Comparison of ENCODE assay signal across 16 cellular contexts in genomic region chr6:44230034-44230675, GRCh38. TPM values are rescaled to one million over a fixed set of nuclear protein-coding genes. Genes with fewer than 3 reads are reported as not detected.
"Had no signal": no experiment of that assay in that cellular context is flagged by ENCODE, and none has a peak within 500 bp of the region (broad histone marks: within the 10 kb centered on the region; RNA-seq: fewer than 3 reads in every experiment).

No MANE protein-coding gene starts in this region.

- H3K27me3 Mint-ChIP-seq: activated T-helper 17 cell treated with anti-CD3 and anti-CD28 coated beads, Interleukin-2, amount 50 U/mL, for 72 hours had no signal

- H3K9me3 ChIP-seq: left lung, neutrophil, stomach, tibial nerve had no signal

- H3K27me3 ChIP-seq: left lung, neutrophil, stomach, tibial nerve had no signal

- H3K27ac Mint-ChIP-seq: activated naive CD4-positive, alpha-beta T cell treated with anti-CD3 and anti-CD28 coated beads for 36 hours; activated T-helper 17 cell treated with anti-CD3 and anti-CD28 coated beads, Interleukin-2, amount 50 U/mL, for 72 hours had no signal

- H3K9me3 Mint-ChIP-seq: activated naive CD4-positive, alpha-beta T cell treated with anti-CD3 and anti-CD28 coated beads for 36 hours; activated T-helper 17 cell treated with anti-CD3 and anti-CD28 coated beads, Interleukin-2, amount 50 U/mL, for 72 hours; WTC11 had no signal

- ATAC-seq: activated T-helper 17 cell treated with anti-CD3 and anti-CD28 coated beads, Interleukin-2, amount 50 U/mL, for 72 hours; esophagus mucosa; left lung; SK-N-SH treated with all-trans-retinoic acid at 6 μM for 48 hours; WTC11 had no signal

- H3K4me1 Mint-ChIP-seq: activated T-helper 17 cell treated with anti-CD3 and anti-CD28 coated beads, Interleukin-2, amount 50 U/mL, for 72 hours had no signal

- H3K36me3 ChIP-seq: neutrophil had no signal

- H3K4me3 ChIP-seq: left lung, stomach, tibial nerve had no signal

- H3K4me3 Mint-ChIP-seq: activated naive CD4-positive, alpha-beta T cell treated with anti-CD3 and anti-CD28 coated beads for 36 hours; activated T-helper 17 cell treated with anti-CD3 and anti-CD28 coated beads, Interleukin-2, amount 50 U/mL, for 72 hours; WTC11 had no signal

- DNase-seq: activated CD4-positive, alpha-beta T cell treated with anti-CD3 and anti-CD28 coated beads for 48 hours; activated naive CD4-positive, alpha-beta T cell treated with anti-CD3 and anti-CD28 coated beads for 36 hours; cerebellar nuclear complex; SHP77; stimulated activated CD4-positive, alpha-beta T cell treated with anti-CD3 and anti-CD28 coated beads, Interleukin-15, amount 100 ng/mL, for 24 hours; stimulated activated CD4-positive, alpha-beta T cell treated with anti-CD3 and anti-CD28 coated beads, Interleukin-4, amount 100 ng/mL, for 24 hours; stomach had no signal

- H3K27ac ChIP-seq: left lung, neutrophil had no signal

RNA-seq across cellular contexts. Expression of gene MYMX, which starts 13.4 kb away (rescaled TPM):
- total RNA-seq: activated naive CD4-positive, alpha-beta T cell treated with anti-CD3 and anti-CD28 coated beads for 36 hours; activated T-helper 17 cell treated with anti-CD3 and anti-CD28 coated beads, Interleukin-2, amount 50 U/mL, for 72 hours; fibroblast of villous mesenchyme; stomach; T-helper 1 cell treated with Interleukin-12 subunit alpha and Interleukin-12 subunit beta and Interleukin-4 antibody, amounts not matched to agents 30 ng/mL and 1 ng/mL, for 36 hours; tibial nerve had no signal
